ENCODE assay signal across 32 cellular contexts in genomic region chrX:17585006-17585405, GRCh38.
"Had no signal": no experiment of that assay in that cellular context is flagged by ENCODE, and none has a peak within 500 bp of the region (broad histone marks: within the 10 kb centered on the region; RNA-seq: fewer than 3 reads in every experiment).

No MANE protein-coding gene starts in this region.

- DNase-seq: activated B cell treated with CpG ODN at 0.5 μM for 24 hours; activated CD4-positive, alpha-beta T cell treated with anti-CD3 and anti-CD28 coated beads for 1 hour; activated CD4-positive, alpha-beta T cell treated with anti-CD3 and anti-CD28 coated beads, Interleukin-2, amount 10 ng/mL, durations not matched to agents 24 days and 14 days; activated CD4-positive, alpha-beta T cell treated with anti-CD3 and anti-CD28 coated beads, Interleukin-2, amount 50 U/mL, for 48 hours; activated CD8-positive, alpha-beta memory T cell treated with anti-CD3 and anti-CD28 coated beads, Interleukin-2, amount 10 ng/mL, durations not matched to agents 7 days and 5 days; activated effector memory CD4-positive, alpha-beta T cell treated with Interleukin-2 at 50 U/mL for 16 hours; activated naive CD4-positive, alpha-beta T cell; activated T-cell treated with anti-CD3 and anti-CD28 coated beads, Interleukin-2, amount 50 U/mL, for 24 hours; aorta; body of pancreas; central memory CD4-positive, alpha-beta T cell; Karpas-422; MM.1S; NCI-H1105; NCI-H1436; NCI-H1694 treated with DMSO at 0.1 percent for 48 hours; NCI-H2029 treated with DMSO at 0.1 percent for 48 hours; NCI-H345; NCI-H510A treated with DMSO at 0.1 percent for 48 hours; NCI-H69; NK-92 treated with Interleukin-12 subunit alpha and Interleukin-12 subunit beta, amount 100 ng/mL, for 24 hours; OCI-M1; Peyer's patch; Right ventricle myocardium superior; SJCRH30; T-helper 17 cell; T1000 had no signal

- H3K9me3 ChIP-seq: body of pancreas, Peyer's patch, SJCRH30 had no signal

- H3K27ac Mint-ChIP-seq: activated B cell treated with CpG ODN at 0.5 μM for 24 hours; activated CD4-positive, alpha-beta T cell treated with anti-CD3 and anti-CD28 coated beads, Interleukin-2, amount 10 ng/mL, durations not matched to agents 24 days and 14 days; activated CD8-positive, alpha-beta memory T cell treated with anti-CD3 and anti-CD28 coated beads, Interleukin-2, amount 10 ng/mL, durations not matched to agents 7 days and 5 days; activated naive CD4-positive, alpha-beta T cell treated with anti-CD3 and anti-CD28 coated beads, Interleukin-2, amount 50 U/mL, for 24 hours; activated T-cell treated with anti-CD3 and anti-CD28 coated beads, Interleukin-2, amount 50 U/mL, for 24 hours; activated T-helper 1 cell treated with anti-CD3 and anti-CD28 coated beads, Interleukin-12 subunit alpha, Interleukin-12 subunit beta, Interleukin-2, Interleukin-4 antibody, amounts not matched to agents 30 ng/mL and 10 ng/mL and 1 ng/mL, durations not matched to agents 14 hours and 24 hours and 36 hours; T-helper 17 cell had no signal

- H3K27ac ChIP-seq: body of pancreas, Peyer's patch, RWPE1, SJCRH30 had no signal

- H3K4me3 Mint-ChIP-seq: activated B cell treated with CpG ODN at 0.5 μM for 24 hours; activated CD4-positive, alpha-beta T cell treated with anti-CD3 and anti-CD28 coated beads, Interleukin-2, amount 10 ng/mL, durations not matched to agents 24 days and 14 days; activated CD8-positive, alpha-beta memory T cell treated with anti-CD3 and anti-CD28 coated beads, Interleukin-2, amount 10 ng/mL, durations not matched to agents 7 days and 5 days; activated naive CD4-positive, alpha-beta T cell treated with anti-CD3 and anti-CD28 coated beads, Interleukin-2, amount 50 U/mL, for 24 hours; activated T-cell treated with anti-CD3 and anti-CD28 coated beads, Interleukin-2, amount 50 U/mL, for 24 hours; activated T-helper 1 cell treated with anti-CD3 and anti-CD28 coated beads, Interleukin-12 subunit alpha, Interleukin-12 subunit beta, Interleukin-2, Interleukin-4 antibody, amounts not matched to agents 30 ng/mL and 10 ng/mL and 1 ng/mL, durations not matched to agents 14 hours and 24 hours and 36 hours; T-helper 17 cell had no signal

- H3K4me1 ChIP-seq: body of pancreas, Peyer's patch, SJCRH30 had no signal

- FAIRE-seq: bronchial epithelial cell, TTC549 had no signal

- H3K27me3 ChIP-seq: body of pancreas, Peyer's patch, SJCRH30 had no signal

- H3K27me3 Mint-ChIP-seq: activated B cell treated with CpG ODN at 0.5 μM for 24 hours; activated CD8-positive, alpha-beta memory T cell treated with anti-CD3 and anti-CD28 coated beads, Interleukin-2, amount 10 ng/mL, durations not matched to agents 7 days and 5 days had no signal

- H3K4me3 ChIP-seq: body of pancreas, Peyer's patch, SJCRH30 had no signal

- ATAC-seq: activated CD8-positive, alpha-beta memory T cell treated with anti-CD3 and anti-CD28 coated beads, Interleukin-2, amount 10 ng/mL, durations not matched to agents 7 days and 5 days; body of pancreas; T-helper 17 cell had no signal

- H3K9me3 Mint-ChIP-seq: activated B cell treated with CpG ODN at 0.5 μM for 24 hours; activated CD4-positive, alpha-beta T cell treated with anti-CD3 and anti-CD28 coated beads, Interleukin-2, amount 10 ng/mL, durations not matched to agents 24 days and 14 days; activated naive CD4-positive, alpha-beta T cell treated with anti-CD3 and anti-CD28 coated beads, Interleukin-2, amount 50 U/mL, for 24 hours; activated T-cell treated with anti-CD3 and anti-CD28 coated beads, Interleukin-2, amount 50 U/mL, for 24 hours; activated T-helper 1 cell treated with anti-CD3 and anti-CD28 coated beads, Interleukin-12 subunit alpha, Interleukin-12 subunit beta, Interleukin-2, Interleukin-4 antibody, amounts not matched to agents 30 ng/mL and 10 ng/mL and 1 ng/mL, durations not matched to agents 14 hours and 24 hours and 36 hours had no signal

- H3K36me3 Mint-ChIP-seq: activated CD8-positive, alpha-beta memory T cell treated with anti-CD3 and anti-CD28 coated beads, Interleukin-2, amount 10 ng/mL, durations not matched to agents 7 days and 5 days; activated naive CD4-positive, alpha-beta T cell treated with anti-CD3 and anti-CD28 coated beads, Interleukin-2, amount 50 U/mL, for 24 hours had no signal

- H3K4me1 Mint-ChIP-seq: activated B cell treated with CpG ODN at 0.5 μM for 24 hours; activated CD4-positive, alpha-beta T cell treated with anti-CD3 and anti-CD28 coated beads, Interleukin-2, amount 10 ng/mL, durations not matched to agents 24 days and 14 days; activated CD8-positive, alpha-beta memory T cell treated with anti-CD3 and anti-CD28 coated beads, Interleukin-2, amount 10 ng/mL, durations not matched to agents 7 days and 5 days; activated naive CD4-positive, alpha-beta T cell treated with anti-CD3 and anti-CD28 coated beads, Interleukin-2, amount 50 U/mL, for 24 hours; T-helper 17 cell had no signal

- H3K36me3 ChIP-seq: Peyer's patch, SJCRH30 had no signal
